25 cellular contexts compared by ENCODE assay signal in genomic region chr5:41822036-41822435, GRCh38.
"Had no signal": no experiment of that assay in that cellular context is flagged by ENCODE, and none has a peak within 500 bp of the region (broad histone marks: within the 10 kb centered on the region; RNA-seq: fewer than 3 reads in every experiment).

No MANE protein-coding gene starts in this region.

- H3K4me3 ChIP-seq: hepatocyte, left ventricle myocardium inferior, lung, ovary, right atrium auricular region, right lobe of liver, smooth muscle cell, tibial nerve, uterus had no signal

- H3K36me3 ChIP-seq: ovary, right atrium auricular region, right lobe of liver, tibial nerve, uterus had no signal

- DNase-seq: islet precursor cell; left ventricle myocardium inferior; mesendoderm; naive B cell; natural killer cell; nephron progenitor cell; ovary; right lobe of liver; stimulated activated CD4-positive, alpha-beta T cell treated with anti-CD3 and anti-CD28 coated beads, Interleukin-1b, Interleukin-23, amount 100 ng/mL, for 48 hours; stimulated activated CD4-positive, alpha-beta T cell treated with anti-CD3 and anti-CD28 coated beads, Interleukin-2, amount 100 ng/mL, for 48 hours; stimulated activated CD4-positive, alpha-beta T cell treated with anti-CD3 and anti-CD28 coated beads, Interleukin-4, amount 100 ng/mL, for 4 hours; stimulated activated CD8-positive, alpha-beta memory T cell treated with anti-CD3 and anti-CD28 coated beads, Interleukin-4, amount 100 ng/mL, for 48 hours; stimulated activated naive CD4-positive, alpha-beta T cell treated with Interleukin-2 at 50 U/mL for 16 hours; stimulated activated naive CD8-positive, alpha-beta T cell treated with anti-CD3 and anti-CD28 coated beads, Interleukin-15, amount 100 ng/mL, for 72 hours; substantia nigra; uterus had no signal

- H3K4me1 ChIP-seq: right atrium auricular region, right lobe of liver, tibial nerve, uterus had no signal

- H3K79me2 ChIP-seq: hepatocyte had no signal

- H3K9me3 Mint-ChIP-seq: naive B cell; natural killer cell; nephron progenitor cell; stimulated activated memory B cell treated with anti-CD40 and anti-IgM and Interleukin-4, amounts not matched to agents 10 μg/mL and 1 μg/mL and 100 μg/mL, for 72 hours; type B pancreatic cell had no signal

- H3K27ac ChIP-seq: hepatocyte, left ventricle myocardium inferior, ovary, right atrium auricular region, right lobe of liver, tibial nerve, uterus had no signal

- H3K27me3 Mint-ChIP-seq: naive B cell; progenitor cell of endocrine pancreas; stimulated activated memory B cell treated with anti-CD40 and anti-IgM and Interleukin-4, amounts not matched to agents 10 μg/mL and 1 μg/mL and 100 μg/mL, for 72 hours; stimulated activated naive CD8-positive, alpha-beta T cell treated with anti-CD3 and anti-CD28 coated beads, Interleukin-15, amount 100 ng/mL, for 72 hours; type B pancreatic cell had no signal

- H3K36me3 Mint-ChIP-seq: natural killer cell had no signal

- ATAC-seq: natural killer cell; right lobe of liver; stimulated activated memory B cell treated with anti-CD40 and anti-IgM and Interleukin-4, amounts not matched to agents 10 μg/mL and 1 μg/mL and 100 μg/mL, for 72 hours; stimulated activated naive CD8-positive, alpha-beta T cell treated with anti-CD3 and anti-CD28 coated beads, Interleukin-15, amount 100 ng/mL, for 72 hours had no signal

- H3K27me3 ChIP-seq: hepatocyte, ovary, right atrium auricular region, tibial nerve, uterus had no signal

- H2AFZ ChIP-seq: hepatocyte had no signal

- H3K4me2 ChIP-seq: hepatocyte, smooth muscle cell had no signal

- H3K27ac Mint-ChIP-seq: mesothelial cell of epicardium; natural killer cell; nephron progenitor cell; progenitor cell of endocrine pancreas; stimulated activated memory B cell treated with anti-CD40 and anti-IgM and Interleukin-4, amounts not matched to agents 10 μg/mL and 1 μg/mL and 100 μg/mL, for 72 hours; type B pancreatic cell had no signal

- H3K4me3 Mint-ChIP-seq: mesothelial cell of epicardium; naive B cell; natural killer cell; nephron progenitor cell; stimulated activated memory B cell treated with anti-CD40 and anti-IgM and Interleukin-4, amounts not matched to agents 10 μg/mL and 1 μg/mL and 100 μg/mL, for 72 hours; stimulated activated naive CD8-positive, alpha-beta T cell treated with anti-CD3 and anti-CD28 coated beads, Interleukin-15, amount 100 ng/mL, for 72 hours; type B pancreatic cell had no signal

- H3K4me1 Mint-ChIP-seq: nephron progenitor cell had no signal
